12 cellular contexts compared by ENCODE assay signal in genomic region chr6:35318845-35319220, GRCh38. TPM values are rescaled to one million over a fixed set of nuclear protein-coding genes. Genes with fewer than 3 reads are reported as not detected.
DNase-seq lines count a peak whose midpoint lies in the region; ATAC-seq and TF ChIP-seq lines count a peak whose summit lies in the region.
"Had no signal": no experiment of that assay in that cellular context is flagged by ENCODE, and none has a peak within 500 bp of the region (broad histone marks: within the 10 kb centered on the region; RNA-seq: fewer than 3 reads in every experiment).

No MANE protein-coding gene starts in this region.

- H3K27me3 ChIP-seq in iPS-15b (ENCODE audit: control insufficient read depth, insufficient read depth, low read length) (peaks cover 19% of the 10 kb centered on the region), gastrocnemius medialis (no peaks in the 10 kb centered on the region)

- in situ Hi-C loops in astrocyte of the spinal cord (cut with HindIII; ENCODE audit: low sequenced_read_pairs), result no loop called here
- in situ Hi-C loops in gastrocnemius medialis (cut with MboI; ENCODE audit: low sequenced_read_pairs in 4 of 4), result no loop called here

- no peak for DNase-seq in astrocyte of the spinal cord (ENCODE audit: low read depth, low spot score)
- no peak for DNase-seq in gastrocnemius medialis
- no peak for DNase-seq in MV-4-11 (lab: John Stamatoyannopoulos, UW)
- no peak for DNase-seq in activated T-cell treated with anti-CD3 and anti-CD28 coated beads, Interleukin-2, amount 50 U/mL, for 48 hours
- DNase-seq in left colon, result no peak
- DNase-seq: activated naive CD4-positive, alpha-beta T cell treated with anti-CD3 and anti-CD28 coated beads, Interleukin-2, amount 50 U/mL, for 16 hours; immature natural killer cell; stimulated activated CD4-positive, alpha-beta T cell treated with anti-CD3 and anti-CD28 coated beads, Interleukin-4, amount 100 ng/mL, for 4 hours; T-helper 2 cell had no signal

- TF ChIP-seq POLR2A in gastrocnemius medialis (IDR thresholded peaks at IDR 0.05), result no peak

- intact Hi-C loops in gastrocnemius medialis (cut with DNase I; ENCODE audit: low total_unique reads), result loop anchor here (1.0 kb wide), 1 partner anchor 23 kb away; the partner anchor contains the start of gene PPARD
- intact Hi-C loops in left colon (cut with DNase I, micrococcal nuclease), result no loop called here

- H3K4me1 ChIP-seq in HEK293 (ENCODE audit: control insufficient read depth, insufficient read depth, low read length), result no peaks in the 10 kb centered on the region
- H3K4me1 ChIP-seq in iPS-15b (ENCODE audit: control insufficient read depth, insufficient read depth, low read length), result no peaks in the 10 kb centered on the region
- peaks cover 3 to 10% of the 10 kb centered on the region in 2 donors for H3K4me1 ChIP-seq in gastrocnemius medialis

- peaks cover 0 to 13% of the 10 kb centered on the region in 2 experiments; a peak in 1 of 3 replicates for H3K36me3 ChIP-seq in HEK293 (ENCODE audit: control insufficient read depth in 2 of 2, insufficient read depth in 1 of 2, low read length in 2 of 2)
- no peaks in the 10 kb centered on the region for H3K36me3 ChIP-seq in iPS-15b (ENCODE audit: control insufficient read depth, insufficient read depth, low read length)
- no peaks in the 10 kb centered on the region for H3K36me3 ChIP-seq in gastrocnemius medialis

- CTCF ChIA-PET in HEK293 (lab: Yijun Ruan, JAX), result interaction anchor here (0.5 to 2.5 kb wide), 9 partner anchors 9 to 204 kb away, joined by 3 to 13 read pairs (median 4); partner anchors contain the start of gene PPARD

- H3K27ac ChIP-seq in HEK293 (ENCODE audit: extremely low read depth, low read depth, low read length), result 0 out of 2 replicates have a peak overlapping the region, but pooled peaks have one; percentile 2
- H3K27ac ChIP-seq in gastrocnemius medialis, result peak overlapping the region; percentile 24 to 58 (median 54)

- peak overlapping the region; percentile 62 for H3K9ac ChIP-seq in iPS-15b (ENCODE audit: low read depth, low read length)

- H3K9me3 ChIP-seq in HEK293 (ENCODE audit: control insufficient read depth, insufficient read depth, low read depth, low read length), result no peaks in the 10 kb centered on the region
- no peaks in the 10 kb centered on the region for H3K9me3 ChIP-seq in iPS-15b (ENCODE audit: control insufficient read depth, insufficient read depth, low read length)
- no peaks in the 10 kb centered on the region for H3K9me3 ChIP-seq in gastrocnemius medialis

- POLR2A ChIA-PET in HEK293 (lab: Yijun Ruan, JAX), result interaction anchor here (0.7 to 1.8 kb wide), 19 partner anchors 9 to 154 kb away, joined by 3 to 24 read pairs (median 4); partner anchors contain the start of genes FANCE, PPARD and ZNF76

- TF ChIP-seq CTCF in HEK293 (tag by site-specific recombination; IDR thresholded peaks at IDR 0.05) (no peak), astrocyte of the spinal cord (IDR thresholded peaks at IDR 0.05; ENCODE audit: low read depth, low read length) (no peak), gastrocnemius medialis (IDR thresholded peaks at IDR 0.05 in 4 of 5, conservative IDR thresholded peaks at IDR 0.05 in 1 of 5) (no peak)

- H3K4me3 ChIP-seq in HEK293 (ENCODE audit: low read depth, low read length) (peak overlapping the region; percentile 63), astrocyte of the spinal cord (ENCODE audit: low read depth, low read length) (peak overlapping the region; percentile 46), iPS-15b (ENCODE audit: low read depth, low read length) (peak overlapping the region; percentile 60), gastrocnemius medialis (peak overlapping the region; percentile 58 to 74 (median 68))

- ATAC-seq in gastrocnemius medialis, result no peak
- ATAC-seq in GM21526 (IDR thresholded peaks at IDR 0.05; ENCODE audit: low FRiP score, unreplicated experiment), result no peak
- no peak for ATAC-seq in left colon

TF ChIP-seq in HEK293, 187 proteins besides CTCF, POLR2A, EP300 and RAD21:
- 0 out of 2 replicates have a peak, but pooled peaks have one; percentile 34 for TF ChIP-seq ZNF664 (tag by site-specific recombination; IDR thresholded peaks at IDR 0.05)
- no peak for TF ChIP-seq ZNF654 (tag by site-specific recombination; IDR thresholded peaks at IDR 0.05; ENCODE audit: low read depth)
TF ChIP-seq in HEK293: peak in this region for 1.

RNA-seq across cellular contexts. Expression of gene DEF6, which starts 21.2 kb away (rescaled TPM):
- total RNA-seq in gastrocnemius medialis (1 to 10 TPM in 1 of 4 donors, under 1 TPM in 3; 0.15 to 2.9 (median 0.68) TPM), left colon (10 to 100 TPM; 10.3 to 10.5 TPM)

RNA-seq across cellular contexts. Expression of gene PPARD, which starts 23.5 kb away (rescaled TPM):
- total RNA-seq in gastrocnemius medialis (10 to 100 TPM in 3 of 4 donors, 1 to 10 TPM in 1; 6.3 to 16.7 (median 12.0) TPM), left colon (10 to 100 TPM; 36.0 to 68.0 TPM)

RNA-seq across cellular contexts. Expression of gene ZNF76, which starts 59.3 kb away (rescaled TPM):
- total RNA-seq in gastrocnemius medialis, result 10 to 100 TPM; 26.1 to 35.2 (median 27.5) TPM
- 10 to 100 TPM; 29.1 to 33.5 TPM for total RNA-seq in left colon
